ENCODE assay signal across 9 cellular contexts in the genomic region with DNA sequence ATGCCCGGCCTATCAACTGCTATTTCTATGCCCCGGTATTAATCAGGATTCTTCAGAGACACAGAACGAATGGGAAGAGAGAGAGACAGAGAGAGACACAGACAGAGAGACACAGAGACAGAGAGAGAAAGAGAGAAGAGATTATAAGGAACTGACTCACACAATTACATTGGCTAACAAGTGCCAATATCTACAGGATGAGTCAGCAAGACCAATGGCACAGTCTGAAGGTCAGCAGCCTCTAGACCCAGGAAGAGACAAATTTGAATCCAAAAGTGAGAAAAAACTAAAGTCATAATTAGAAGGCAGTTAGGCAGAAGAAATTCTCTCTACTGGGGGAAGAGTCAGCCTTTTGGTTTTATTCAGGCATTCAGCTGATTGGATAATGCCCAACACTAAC.
A peak's percentile ranks its signal among the peaks of the same experiment; 100 is the strongest.
DNase-seq lines count a peak whose midpoint lies in the region; ATAC-seq, FAIRE-seq and TF ChIP-seq lines count a peak whose summit lies in the region.
"Had no signal": no experiment of that assay in that cellular context is flagged by ENCODE, and none has a peak within 500 bp of the region (broad histone marks: within the 10 kb centered on the region; RNA-seq: fewer than 3 reads in every experiment).

No MANE protein-coding gene starts in this region.

- 89% methylated on average over 3 of the region's 3 CpGs for WGBS in right lobe of liver (ENCODE audit: insufficient coverage, low coverage, low lambda C conversion rate, missing lambda C conversion rate)
- 94 to 98% (median 95%) methylated on average over 3 of the region's 3 CpGs for WGBS in ovary, 3 donors

- TF ChIP-seq CTCF in Calu3 (IDR thresholded peaks at IDR 0.05; ENCODE audit: unreplicated experiment) (no peak), right lobe of liver (IDR thresholded peaks at IDR 0.05) (no peak), ovary (IDR thresholded peaks at IDR 0.05) (no peak)

- no peaks in the 10 kb centered on the region for H3K9me3 ChIP-seq in right lobe of liver
- no peaks in the 10 kb centered on the region for H3K9me3 ChIP-seq in ovary

- H3K27ac ChIP-seq in right lobe of liver (peak overlapping the region; percentile 5 to 56 (median 37)), ovary (no peak overlapping the region)
- H3K27ac ChIP-seq: KMS-11 had no signal

- no TSS peak for BruUV-seq in Calu3 (replicated peaks; lab: Mats Ljungman, UMichigan)

- CTCF ChIA-PET in Calu3 (lab: Charles Lee) = no interaction called here

- intact Hi-C loops in Calu3 (cut with micrococcal nuclease; ENCODE audit: unreplicated experiment) = no loop called here
- intact Hi-C loops in right lobe of liver (cut with DNase I) = no loop called here
- intact Hi-C loops in ovary (cut with DNase I) = no loop called here

- no peaks in the 10 kb centered on the region for H3K27me3 Mint-ChIP-seq in Calu3 (ENCODE audit: unreplicated experiment)

- TF ChIP-seq EP300 in ovary (IDR thresholded peaks at IDR 0.05) = no peak

- H3K27me3 ChIP-seq in right lobe of liver (no peaks in the 10 kb centered on the region), ovary (no peaks in the 10 kb centered on the region)

- H3K27ac Mint-ChIP-seq in Calu3 (ENCODE audit: unreplicated experiment) = peak overlapping the region; percentile 27

- peaks cover 16% of the 10 kb centered on the region for H3K4me1 Mint-ChIP-seq in Calu3 (ENCODE audit: low read depth, unreplicated experiment)

- H3K4me3 ChIP-seq in right lobe of liver = no peak overlapping the region
- no peak overlapping the region for H3K4me3 ChIP-seq in ovary

- peak overlapping the region; percentile 3 for H3K4me3 Mint-ChIP-seq in Calu3 (ENCODE audit: low read depth, unreplicated experiment)

- no peaks in the 10 kb centered on the region for H3K36me3 ChIP-seq in right lobe of liver
- no peaks in the 10 kb centered on the region for H3K36me3 ChIP-seq in ovary

- no peak for TF ChIP-seq POLR2A in right lobe of liver (IDR thresholded peaks at IDR 0.05)
- TF ChIP-seq POLR2A in ovary (IDR thresholded peaks at IDR 0.05) = no peak

- no peaks in the 10 kb centered on the region for H3K9me3 Mint-ChIP-seq in Calu3 (ENCODE audit: low read depth, unreplicated experiment)

- peak; percentile 40 for FAIRE-seq in HTR-8/SVneo (lab: Jason Lieb, UNC)

- DNase-seq in Calu3 (peak; percentile 3), HTR-8/SVneo (ENCODE audit: insufficient read length, low spot score) (peak; percentile 33), amniotic epithelial cell (ENCODE audit: low read depth) (peak; percentile 78), right lobe of liver (peak in 1 of 3 donors; percentile 51), ovary (no peak), NCI-H1930 (lab: John Stamatoyannopoulos, UW) (no peak)

- H3K4me1 ChIP-seq in right lobe of liver = peaks cover 0 to 21% (median 3%) of the 10 kb centered on the region in 4 donors
- no peaks in the 10 kb centered on the region for H3K4me1 ChIP-seq in ovary (ENCODE audit: insufficient read depth)

- ATAC-seq in right lobe of liver (peak; percentile 89 to 97 (median 94)), HG03571 (IDR thresholded peaks at IDR 0.05; ENCODE audit: unreplicated experiment) (no peak), HG03520 (IDR thresholded peaks at IDR 0.05; ENCODE audit: unreplicated experiment) (no peak)

- H3K36me3 Mint-ChIP-seq in Calu3 (ENCODE audit: insufficient read depth, unreplicated experiment) = no peaks in the 10 kb centered on the region

Comparison
In these comparisons a context has a peak if more than half of its experiments do, and no peak if none do; other contexts are left out.
1. DNase-seq: peak in Calu3 (single experiment), HTR-8/SVneo (single experiment) and amniotic epithelial cell (single experiment); none in ovary (0 of 5) and NCI-H1930 (0 of 2).
2. ATAC-seq: peak in right lobe of liver (4 of 4); none in HG03571 (single experiment) and HG03520 (single experiment).
3. H3K27ac ChIP-seq: peak in right lobe of liver (3 of 3); none in ovary (0 of 2).